20 cellular contexts compared by ENCODE assay signal in the genomic region with DNA sequence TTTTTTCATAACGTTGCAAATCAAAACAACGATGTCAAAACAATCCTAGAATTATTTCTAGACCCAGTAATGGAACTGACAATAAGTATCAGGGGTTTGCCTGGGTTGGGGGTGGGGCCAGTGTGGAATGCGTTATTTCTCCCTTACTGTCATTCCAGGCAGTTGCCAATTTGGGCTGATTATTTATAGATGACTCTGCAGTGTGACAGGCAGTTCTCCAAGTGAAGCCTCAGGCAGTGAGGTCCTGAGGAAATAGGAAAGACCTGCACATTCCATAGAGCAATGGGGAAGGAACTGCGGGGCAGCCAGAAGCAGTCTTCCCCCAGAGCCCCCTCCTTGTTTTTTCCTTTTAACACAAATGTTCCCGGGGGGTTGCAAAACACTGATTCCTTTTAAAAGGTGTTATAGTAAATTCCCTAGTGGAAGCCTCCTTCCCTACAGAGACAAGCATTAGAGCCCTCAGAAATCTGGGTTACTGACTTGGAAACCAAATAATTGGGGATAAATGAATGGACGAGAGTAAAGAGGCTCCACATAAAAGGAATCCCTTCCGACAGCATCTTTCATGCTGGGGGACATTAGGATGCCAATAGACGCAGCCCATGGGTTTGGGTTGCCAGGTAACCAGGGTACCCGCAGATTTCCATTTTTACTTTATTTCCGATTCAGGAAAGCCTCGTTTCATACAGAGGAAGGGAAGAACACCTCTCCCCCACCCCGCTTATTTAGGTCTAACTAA.
A peak's percentile ranks its signal among the peaks of the same experiment; 100 is the strongest.
DNase-seq lines count a peak whose midpoint lies in the region; ATAC-seq and TF ChIP-seq lines count a peak whose summit lies in the region.
"Had no signal": no experiment of that assay in that cellular context is flagged by ENCODE, and none has a peak within 500 bp of the region (broad histone marks: within the 10 kb centered on the region; RNA-seq: fewer than 3 reads in every experiment).

No MANE protein-coding gene starts in this region.

- H2BK5ac ChIP-seq in mesendoderm (ENCODE audit: low read length): peak overlapping the region; percentile 52

- peak overlapping the region; percentile 92 for H3K18ac ChIP-seq in mesendoderm (ENCODE audit: low read length)

- H3K9me3 Mint-ChIP-seq in stimulated activated naive B cell treated with anti-CD40 and anti-IgM and Interleukin-4, amounts not matched to agents 10 μg/mL and 1 μg/mL and 100 μg/mL, for 72 hours: peaks cover 0 to 2% of the 10 kb centered on the region in 2 donors

- no peak overlapping the region for H3K23ac ChIP-seq in mesendoderm (ENCODE audit: low read length)

- no peak overlapping the region for H3K4me3 Mint-ChIP-seq in stimulated activated naive B cell treated with anti-CD40 and anti-IgM and Interleukin-4, amounts not matched to agents 10 μg/mL and 1 μg/mL and 100 μg/mL, for 72 hours
- H3K4me3 Mint-ChIP-seq: CD8-positive, alpha-beta memory T cell had no signal

- TF ChIP-seq CTCF in left ventricle myocardium inferior (IDR thresholded peaks at IDR 0.05; ENCODE audit: borderline replicate concordance): no peak

- peak overlapping the region; percentile 78 for H2BK120ac ChIP-seq in mesendoderm (ENCODE audit: low read depth, low read length)

- peaks cover 19 to 34% of the 10 kb centered on the region in 2 donors for H3K27me3 Mint-ChIP-seq in stimulated activated naive B cell treated with anti-CD40 and anti-IgM and Interleukin-4, amounts not matched to agents 10 μg/mL and 1 μg/mL and 100 μg/mL, for 72 hours

- no peak overlapping the region for H3K27ac ChIP-seq in left ventricle myocardium inferior (replicated peaks)
- peak overlapping the region; percentile 94 for H3K27ac ChIP-seq in mesendoderm (ENCODE audit: low read depth, low read length)
- H3K27ac ChIP-seq: SJCRH30 had no signal

- no peak overlapping the region for H3K27ac Mint-ChIP-seq in stimulated activated naive B cell treated with anti-CD40 and anti-IgM and Interleukin-4, amounts not matched to agents 10 μg/mL and 1 μg/mL and 100 μg/mL, for 72 hours
- H3K27ac Mint-ChIP-seq: CD8-positive, alpha-beta memory T cell had no signal

- no CpG with 5 or more reads among the region's 12 CpGs for WGBS in mesendoderm (ENCODE audit: extremely low coverage, insufficient coverage, low lambda C conversion rate)

- no peaks in the 10 kb centered on the region for H3K36me3 Mint-ChIP-seq in stimulated activated naive B cell treated with anti-CD40 and anti-IgM and Interleukin-4, amounts not matched to agents 10 μg/mL and 1 μg/mL and 100 μg/mL, for 72 hours
- H3K36me3 Mint-ChIP-seq: CD8-positive, alpha-beta memory T cell had no signal

- CTCF ChIA-PET in HEK293T (lab: Yijun Ruan, JAX): no interaction called here

- intact Hi-C loops in left cardiac atrium (cut with DNase I): no loop called here
- intact Hi-C loops in left ventricle myocardium inferior (cut with micrococcal nuclease): no loop called here

- H4K8ac ChIP-seq in mesendoderm (ENCODE audit: low read depth, low read length): no peak overlapping the region

- H3K79me1 ChIP-seq in mesendoderm (ENCODE audit: low read length): no peaks in the 10 kb centered on the region

- POLR2A ChIA-PET in HEK293T (lab: Yijun Ruan, JAX): no interaction called here

- peak; percentile 46 to 80 for ATAC-seq in left cardiac atrium
- ATAC-seq in stimulated activated naive B cell treated with anti-CD40 and anti-IgM and Interleukin-4, amounts not matched to agents 10 μg/mL and 1 μg/mL and 100 μg/mL, for 72 hours (replicated peaks): no peak
- ATAC-seq: activated CD4-positive, CD25-positive, alpha-beta regulatory T cell treated with anti-CD3 and anti-CD28 coated beads, Interleukin-2, amount 50 U/mL, for 24 hours; esophagus mucosa; stimulated activated naive CD8-positive, alpha-beta T cell treated with anti-CD3 and anti-CD28 coated beads, Interleukin-15, Interleukin-2, amounts not matched to agents 100 U/mL and 50 U/mL, for 24 hours had no signal

- H3K4me1 ChIP-seq in left ventricle myocardium inferior (peaks cover 30% of the 10 kb centered on the region), mesendoderm (ENCODE audit: control insufficient read depth, low read depth, low read length) (peaks cover 7% of the 10 kb centered on the region)
- H3K4me1 ChIP-seq: SJCRH30 had no signal

- H3K9me3 ChIP-seq in left ventricle myocardium inferior (replicated peaks): no peaks in the 10 kb centered on the region
- H3K9me3 ChIP-seq: SJCRH30 had no signal

- H3K36me3 ChIP-seq in left ventricle myocardium inferior: no peaks in the 10 kb centered on the region
- H3K36me3 ChIP-seq in mesendoderm (ENCODE audit: control insufficient read depth, insufficient read depth, low read length): no peaks in the 10 kb centered on the region
- H3K36me3 ChIP-seq: SJCRH30 had no signal

- no peak overlapping the region for H4K5ac ChIP-seq in mesendoderm (ENCODE audit: low read length)

- peak overlapping the region; percentile 41 for H3K4me2 ChIP-seq in mesendoderm (ENCODE audit: low read length)

- peak overlapping the region; percentile 57 for H3K56ac ChIP-seq in mesendoderm (ENCODE audit: low read length)

- H2BK15ac ChIP-seq in mesendoderm (replicated peaks; ENCODE audit: low read depth): peak overlapping the region; percentile 96

- H3K4me3 ChIP-seq in left ventricle myocardium inferior: no peak overlapping the region
- H3K4me3 ChIP-seq in mesendoderm (ENCODE audit: low read length): no peak overlapping the region
- H3K4me3 ChIP-seq: SJCRH30 had no signal

- H3K4me1 Mint-ChIP-seq in stimulated activated naive B cell treated with anti-CD40 and anti-IgM and Interleukin-4, amounts not matched to agents 10 μg/mL and 1 μg/mL and 100 μg/mL, for 72 hours: no peaks in the 10 kb centered on the region
- H3K4me1 Mint-ChIP-seq: CD8-positive, alpha-beta memory T cell had no signal

- DNase-seq in left cardiac atrium: no peak
- no peak for DNase-seq in left ventricle myocardium inferior
- DNase-seq in dermis microvascular lymphatic vessel endothelial cell (ENCODE audit: low read depth in 2 of 2): peak; percentile 47 to 83
- peak; percentile 72 for DNase-seq in mesendoderm
- DNase-seq in NCI-H2196 treated with DMSO at 0.1 percent for 48 hours (lab: John Stamatoyannopoulos, UW; ENCODE audit: unreplicated experiment): no peak
- DNase-seq in HEK293T (ENCODE audit: extremely low spot score): no peak
- no peak for DNase-seq in stimulated activated naive B cell treated with anti-CD40 and anti-IgM and Interleukin-4, amounts not matched to agents 10 μg/mL and 1 μg/mL and 100 μg/mL, for 72 hours
- DNase-seq in OCI-M1 (lab: John Stamatoyannopoulos, UW): no peak
- DNase-seq: ACHN; CD8-positive, alpha-beta memory T cell; EL; Karpas-422; kidney; NCI-H1436; NCI-H226; SJCRH30; stimulated activated naive CD8-positive, alpha-beta T cell treated with anti-CD3 and anti-CD28 coated beads, Interleukin-15, Interleukin-2, amounts not matched to agents 100 U/mL and 50 U/mL, for 24 hours; T-helper 2 cell had no signal

- no peaks in the 10 kb centered on the region for H3K79me2 ChIP-seq in mesendoderm (ENCODE audit: control insufficient read depth, insufficient read depth, low read length)

- peak overlapping the region; percentile 55 for H3K4ac ChIP-seq in mesendoderm (ENCODE audit: low read depth, low read length)

- peak overlapping the region; percentile 30 for H3K9ac ChIP-seq in mesendoderm (ENCODE audit: low read length)

- H2AK5ac ChIP-seq in mesendoderm (ENCODE audit: low read length): no peak overlapping the region

- H3K27me3 ChIP-seq in left ventricle myocardium inferior (ENCODE audit: low read depth) (peaks cover 18% of the 10 kb centered on the region), mesendoderm (ENCODE audit: insufficient read depth, low read length, poor library complexity) (no peaks in the 10 kb centered on the region)

TF ChIP-seq in HEK293T, 16 proteins besides CTCF, POLR2A, EP300 and RAD21:
- no peak for TF ChIP-seq NFRKB (IDR thresholded peaks at IDR 0.05)
- no peak for TF ChIP-seq SUZ12 (IDR thresholded peaks at IDR 0.05)
- no peak for TF ChIP-seq ELF4 (IDR thresholded peaks at IDR 0.05)
- no peak for TF ChIP-seq FOXM1 (IDR thresholded peaks at IDR 0.05; ENCODE audit: borderline replicate concordance)
- no peak for TF ChIP-seq LEF1 (IDR thresholded peaks at IDR 0.05; ENCODE audit: borderline replicate concordance)
- no peak for TF ChIP-seq ARNT (IDR thresholded peaks at IDR 0.05)
- no peak for TF ChIP-seq TARDBP (IDR thresholded peaks at IDR 0.05)
- TF ChIP-seq L3MBTL2 (conservative IDR thresholded peaks at IDR 0.05): no peak
- no peak for TF ChIP-seq CTBP1 (IDR thresholded peaks at IDR 0.05; ENCODE audit: borderline replicate concordance)
- no peak for TF ChIP-seq SP1 (IDR thresholded peaks at IDR 0.05)
- TF ChIP-seq BHLHE40 (IDR thresholded peaks at IDR 0.05; ENCODE audit: borderline replicate concordance): no peak
- TF ChIP-seq FOXA1 (IDR thresholded peaks at IDR 0.05): no peak
- TF ChIP-seq HDGF (IDR thresholded peaks at IDR 0.05; ENCODE audit: borderline replicate concordance): no peak
- TF ChIP-seq, protein P1, sequence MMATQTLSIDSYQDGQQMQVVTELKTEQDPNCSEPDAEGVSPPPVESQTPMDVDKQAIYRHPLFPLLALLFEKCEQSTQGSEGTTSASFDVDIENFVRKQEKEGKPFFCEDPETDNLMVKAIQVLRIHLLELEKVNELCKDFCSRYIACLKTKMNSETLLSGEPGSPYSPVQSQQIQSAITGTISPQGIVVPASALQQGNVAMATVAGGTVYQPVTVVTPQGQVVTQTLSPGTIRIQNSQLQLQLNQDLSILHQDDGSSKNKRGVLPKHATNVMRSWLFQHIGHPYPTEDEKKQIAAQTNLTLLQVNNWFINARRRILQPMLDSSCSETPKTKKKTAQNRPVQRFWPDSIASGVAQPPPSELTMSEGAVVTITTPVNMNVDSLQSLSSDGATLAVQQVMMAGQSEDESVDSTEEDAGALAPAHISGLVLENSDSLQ (IDR thresholded peaks at IDR 0.05): no peak
- TF ChIP-seq ZNF384 (IDR thresholded peaks at IDR 0.05): no peak
- TF ChIP-seq FOXK2 (IDR thresholded peaks at IDR 0.05): no peak

Comparison
In these comparisons a context has a peak if more than half of its experiments do, and no peak if none do; other contexts are left out.
1. ATAC-seq: peak in left cardiac atrium (2 of 2); none in stimulated activated naive B cell treated with anti-CD40 and anti-IgM and Interleukin-4, amounts not matched to agents 10 μg/mL and 1 μg/mL and 100 μg/mL, for 72 hours (0 of 2).
2. DNase-seq: peak in dermis microvascular lymphatic vessel endothelial cell (2 of 2) and mesendoderm (single experiment); none in left cardiac atrium (single experiment), left ventricle myocardium inferior (single experiment), NCI-H2196 treated with DMSO at 0.1 percent for 48 hours (single experiment), HEK293T (single experiment), stimulated activated naive B cell treated with anti-CD40 and anti-IgM and Interleukin-4, amounts not matched to agents 10 μg/mL and 1 μg/mL and 100 μg/mL, for 72 hours (single experiment) and OCI-M1 (single experiment).